Comparison of ENCODE assay signal across 9 cellular contexts in the genomic region with DNA sequence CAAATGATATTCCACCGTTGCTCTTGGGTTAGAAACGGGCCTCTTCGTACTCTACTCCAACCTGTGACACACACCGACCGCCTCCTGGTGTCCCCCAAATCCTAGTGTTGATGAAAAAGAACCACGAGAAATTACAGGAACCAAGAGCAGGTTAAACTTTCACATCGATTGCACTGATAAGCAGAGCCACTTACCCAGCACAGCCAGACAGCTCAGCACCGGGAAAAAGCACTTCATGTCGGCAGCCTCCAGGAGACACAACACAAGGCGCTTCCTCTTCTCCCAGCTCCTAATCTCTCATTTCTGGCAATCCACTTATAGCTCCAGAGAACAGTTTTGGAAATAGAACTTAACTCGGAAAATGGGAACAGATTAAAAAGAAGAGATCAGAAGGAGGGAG. TPM values are rescaled to one million over a fixed set of nuclear protein-coding genes. Genes with fewer than 3 reads are reported as not detected.
DNase-seq lines count a peak whose midpoint lies in the region; ATAC-seq lines count a peak whose summit lies in the region.
"Had no signal": no experiment of that assay in that cellular context is flagged by ENCODE, and none has a peak within 500 bp of the region (broad histone marks: within the 10 kb centered on the region; RNA-seq: fewer than 3 reads in every experiment).

No MANE protein-coding gene starts in this region.

- peaks cover 0 to 27% (median 11%) of the 10 kb centered on the region in 5 donors for H3K27me3 ChIP-seq in subcutaneous abdominal adipose tissue (ENCODE audit: control insufficient read depth in 5 of 5, insufficient read depth in 4 of 5, low read length in 5 of 5)

- peaks cover 3% of the 10 kb centered on the region for H3K4me1 Mint-ChIP-seq in activated naive CD4-positive, alpha-beta T cell treated with anti-CD3 and anti-CD28 coated beads for 36 hours (ENCODE audit: low read depth)
- peaks cover 23% of the 10 kb centered on the region for H3K4me1 Mint-ChIP-seq in activated naive CD8-positive, alpha-beta T cell treated with anti-CD3 and anti-CD28 coated beads, Interleukin-2, amount 10 ng/mL, durations not matched to agents 7 days and 5 days

- CTCF ChIA-PET in activated naive CD4-positive, alpha-beta T cell treated with anti-CD3 and anti-CD28 coated beads for 36 hours (lab: Charles Lee): interaction anchor here (1.0 kb wide), 1 partner anchor 92 kb away, joined by 3 read pairs; no protein-coding TSS in a partner anchor

- no peak overlapping the region for H3K27ac Mint-ChIP-seq in activated naive CD4-positive, alpha-beta T cell treated with anti-CD3 and anti-CD28 coated beads for 36 hours
- H3K27ac Mint-ChIP-seq in activated naive CD8-positive, alpha-beta T cell treated with anti-CD3 and anti-CD28 coated beads, Interleukin-2, amount 10 ng/mL, durations not matched to agents 7 days and 5 days: no peak overlapping the region

- H3K36me3 ChIP-seq in subcutaneous abdominal adipose tissue (ENCODE audit: control insufficient read depth in 5 of 5, insufficient read depth in 5 of 5, low read length in 5 of 5): no peaks in the 10 kb centered on the region

- H3K4me3 ChIP-seq in subcutaneous abdominal adipose tissue (ENCODE audit: low read depth in 1 of 5, low read length in 5 of 5): peak overlapping the region in 4 of 5 donors; percentile 61 to 68 (median 63)

- intact Hi-C loops in activated naive CD4-positive, alpha-beta T cell treated with anti-CD3 and anti-CD28 coated beads for 36 hours (cut with micrococcal nuclease): loop anchor here (5.0 kb wide), 1 partner anchor 151 kb away; no protein-coding TSS in a partner anchor

- H3K36me3 Mint-ChIP-seq in activated naive CD4-positive, alpha-beta T cell treated with anti-CD3 and anti-CD28 coated beads for 36 hours (ENCODE audit: low read depth): no peaks in the 10 kb centered on the region
- no peaks in the 10 kb centered on the region for H3K36me3 Mint-ChIP-seq in activated naive CD8-positive, alpha-beta T cell treated with anti-CD3 and anti-CD28 coated beads, Interleukin-2, amount 10 ng/mL, durations not matched to agents 7 days and 5 days

- no peak overlapping the region for H3K9ac ChIP-seq in subcutaneous abdominal adipose tissue (ENCODE audit: low read length in 5 of 5)

- no peaks in the 10 kb centered on the region for H3K9me3 Mint-ChIP-seq in activated naive CD4-positive, alpha-beta T cell treated with anti-CD3 and anti-CD28 coated beads for 36 hours
- H3K9me3 Mint-ChIP-seq in activated naive CD8-positive, alpha-beta T cell treated with anti-CD3 and anti-CD28 coated beads, Interleukin-2, amount 10 ng/mL, durations not matched to agents 7 days and 5 days: no peaks in the 10 kb centered on the region

- DNase-seq in activated naive CD4-positive, alpha-beta T cell treated with anti-CD3 and anti-CD28 coated beads for 36 hours: no peak
- DNase-seq in activated naive CD4-positive, alpha-beta T cell treated with anti-CD3 and anti-CD28 coated beads, Interleukin-2, amount 50 U/mL, for 16 hours: no peak
- no peak for DNase-seq in activated naive CD8-positive, alpha-beta T cell treated with anti-CD3 and anti-CD28 coated beads, Interleukin-2, amount 10 ng/mL, durations not matched to agents 7 days and 5 days
- DNase-seq in left kidney (ENCODE audit: low read depth, low spot score): peak; percentile 29
- DNase-seq in NCI-H2029 (lab: John Stamatoyannopoulos, UW): no peak
- DNase-seq in NCI-H1092 treated with DMSO at 0.1 percent for 48 hours (lab: John Stamatoyannopoulos, UW): no peak
- DNase-seq: KG1 had no signal

- H3K4me1 ChIP-seq in subcutaneous abdominal adipose tissue (ENCODE audit: control insufficient read depth in 5 of 5, insufficient read depth in 5 of 5, low read length in 5 of 5): peaks cover 6 to 18% (median 15%) of the 10 kb centered on the region in 5 donors

- no peaks in the 10 kb centered on the region for H3K9me3 ChIP-seq in subcutaneous abdominal adipose tissue (ENCODE audit: control insufficient read depth in 5 of 5, low read length in 5 of 5)

- POLR2A ChIA-PET in activated naive CD8-positive, alpha-beta T cell treated with anti-CD3 and anti-CD28 coated beads, Interleukin-2, amount 10 ng/mL, durations not matched to agents 7 days and 5 days (lab: Charles Lee): no interaction called here

- no peak overlapping the region for H3K27ac ChIP-seq in subcutaneous abdominal adipose tissue (ENCODE audit: low read depth, low read length)

- H3K4me3 Mint-ChIP-seq in activated naive CD4-positive, alpha-beta T cell treated with anti-CD3 and anti-CD28 coated beads for 36 hours: peak overlapping the region; percentile 5
- H3K4me3 Mint-ChIP-seq in activated naive CD8-positive, alpha-beta T cell treated with anti-CD3 and anti-CD28 coated beads, Interleukin-2, amount 10 ng/mL, durations not matched to agents 7 days and 5 days: peak overlapping the region; percentile 65

- H3K27me3 Mint-ChIP-seq in activated naive CD4-positive, alpha-beta T cell treated with anti-CD3 and anti-CD28 coated beads for 36 hours (ENCODE audit: low read depth): peaks cover 40% of the 10 kb centered on the region
- peaks cover 71% of the 10 kb centered on the region for H3K27me3 Mint-ChIP-seq in activated naive CD8-positive, alpha-beta T cell treated with anti-CD3 and anti-CD28 coated beads, Interleukin-2, amount 10 ng/mL, durations not matched to agents 7 days and 5 days

- ATAC-seq in activated naive CD8-positive, alpha-beta T cell treated with anti-CD3 and anti-CD28 coated beads, Interleukin-2, amount 10 ng/mL, durations not matched to agents 7 days and 5 days (ENCODE audit: low read depth): no peak
- no peak for ATAC-seq in HG02571 (IDR thresholded peaks at IDR 0.05; ENCODE audit: unreplicated experiment)

RNA-seq across cellular contexts. Expression of a gene that starts 1.4 kb away (rescaled TPM):
- total RNA-seq in activated naive CD4-positive, alpha-beta T cell treated with anti-CD3 and anti-CD28 coated beads for 36 hours: under 1 TPM; 0.81 to 0.96 TPM
- under 1 TPM; 0.06 to 0.09 TPM for total RNA-seq in activated naive CD8-positive, alpha-beta T cell treated with anti-CD3 and anti-CD28 coated beads, Interleukin-2, amount 10 ng/mL, durations not matched to agents 7 days and 5 days
